16 cellular contexts compared by ENCODE assay signal in genomic region chr4:24978291-24979072, GRCh38. TPM values are rescaled to one million over a fixed set of nuclear protein-coding genes. Genes with fewer than 3 reads are reported as not detected.
DNase-seq lines count a peak whose midpoint lies in the region; ATAC-seq and TF ChIP-seq lines count a peak whose summit lies in the region.
"Had no signal": no experiment of that assay in that cellular context is flagged by ENCODE, and none has a peak within 500 bp of the region (broad histone marks: within the 10 kb centered on the region; RNA-seq: fewer than 3 reads in every experiment).

No MANE protein-coding gene starts in this region.

- no peak overlapping the region for H3K27ac Mint-ChIP-seq in activated T-helper 17 cell treated with anti-CD3 and anti-CD28 coated beads, Interleukin-2, amount 50 U/mL, for 72 hours

- intact Hi-C loops in Right ventricle myocardium superior (cut with DNase I) = loop anchor here (5.0 kb wide), 1 partner anchor 169 kb away; no protein-coding TSS in a partner anchor
- intact Hi-C loops in gastrocnemius medialis (cut with DNase I; ENCODE audit: low total_unique reads) = no loop called here

- no peaks in the 10 kb centered on the region for H3K36me3 ChIP-seq in gastrocnemius medialis

- H3K27me3 Mint-ChIP-seq in activated T-helper 17 cell treated with anti-CD3 and anti-CD28 coated beads, Interleukin-2, amount 50 U/mL, for 72 hours = peaks cover 15% of the 10 kb centered on the region

- H3K27ac ChIP-seq in gastrocnemius medialis = peak overlapping the region; percentile 67 to 74 (median 70)

- H3K36me3 Mint-ChIP-seq in activated T-helper 17 cell treated with anti-CD3 and anti-CD28 coated beads, Interleukin-2, amount 50 U/mL, for 72 hours (ENCODE audit: low read depth) = no peaks in the 10 kb centered on the region

- no peaks in the 10 kb centered on the region for H3K4me1 Mint-ChIP-seq in activated T-helper 17 cell treated with anti-CD3 and anti-CD28 coated beads, Interleukin-2, amount 50 U/mL, for 72 hours

- in situ Hi-C loops in gastrocnemius medialis (cut with MboI; ENCODE audit: low sequenced_read_pairs in 4 of 4) = loop anchor here in 1 of 4 donors (25.0 kb wide), 1 partner anchor 491 kb away; no protein-coding TSS in a partner anchor

- H3K4me3 ChIP-seq in NB4 (ENCODE audit: low read depth, low read length) (no peak overlapping the region), gastrocnemius medialis (no peak overlapping the region)

- TF ChIP-seq CTCF in NB4 (IDR thresholded peaks at IDR 0.05; ENCODE audit: low read depth, low read length) (no peak), gastrocnemius medialis (IDR thresholded peaks at IDR 0.05 in 4 of 5, conservative IDR thresholded peaks at IDR 0.05 in 1 of 5) (no peak)

- no peaks in the 10 kb centered on the region for H3K9me3 Mint-ChIP-seq in activated T-helper 17 cell treated with anti-CD3 and anti-CD28 coated beads, Interleukin-2, amount 50 U/mL, for 72 hours

- no peak overlapping the region for H3K4me3 Mint-ChIP-seq in activated T-helper 17 cell treated with anti-CD3 and anti-CD28 coated beads, Interleukin-2, amount 50 U/mL, for 72 hours

- DNase-seq in EH (ENCODE audit: low read depth) = peak; percentile 12
- DNase-seq in NB4 (ENCODE audit: low read depth) = peak; percentile 53
- no peak for DNase-seq in Right ventricle myocardium superior
- DNase-seq in gastrocnemius medialis = peak in 1 of 2 donors; percentile 16
- no peak for DNase-seq in stimulated activated CD4-positive, alpha-beta T cell treated with anti-CD3 and anti-CD28 coated beads, Interleukin-2, amount 100 ng/mL, for 48 hours
- DNase-seq in SHP77 (lab: John Stamatoyannopoulos, UW) = no peak
- DNase-seq in GM03348 (ENCODE audit: low spot score) = no peak
- DNase-seq: activated CD4-positive, CD25-positive, alpha-beta regulatory T cell treated with anti-CD3 and anti-CD28 coated beads, Interleukin-2, amount 50 U/mL, for 72 hours; activated T-cell treated with anti-CD3 and anti-CD28 coated beads for 4 hours; amniotic stem cell; EL; left colon; NCI-H1436; NCI-H69; occipital lobe had no signal

- H3K27me3 ChIP-seq in gastrocnemius medialis = no peaks in the 10 kb centered on the region

- H3K9me3 ChIP-seq in gastrocnemius medialis = no peaks in the 10 kb centered on the region

- ATAC-seq in Right ventricle myocardium superior (ENCODE audit: poor library complexity) (peak; percentile 59), gastrocnemius medialis (no peak)
- no peak for ATAC-seq in activated T-helper 17 cell treated with anti-CD3 and anti-CD28 coated beads, Interleukin-2, amount 50 U/mL, for 72 hours (replicated peaks)
- ATAC-seq: left colon had no signal

- peaks cover 0 to 5% of the 10 kb centered on the region in 2 donors for H3K4me1 ChIP-seq in gastrocnemius medialis

- TF ChIP-seq POLR2A in NB4 (IDR thresholded peaks at IDR 0.05; ENCODE audit: extremely low read depth, insufficient read length) (no peak), gastrocnemius medialis (IDR thresholded peaks at IDR 0.05) (no peak)

RNA-seq across cellular contexts. Expression of gene LGI2, which starts 52.3 kb away (rescaled TPM):
- total RNA-seq in Right ventricle myocardium superior (2.3 TPM), gastrocnemius medialis (under 1 TPM; 0.05 to 0.31 (median 0.19) TPM)
- total RNA-seq in activated T-helper 17 cell treated with anti-CD3 and anti-CD28 coated beads, Interleukin-2, amount 50 U/mL, for 72 hours = not detected

Comparison
In these comparisons a context has a peak if more than half of its experiments do, and no peak if none do; other contexts are left out.
1. DNase-seq: peak in EH (single experiment) and NB4 (single experiment); none in Right ventricle myocardium superior (single experiment), stimulated activated CD4-positive, alpha-beta T cell treated with anti-CD3 and anti-CD28 coated beads, Interleukin-2, amount 100 ng/mL, for 48 hours (0 of 2), SHP77 (0 of 2) and GM03348 (single experiment).